In genomic region chr22:44133161-44133560, GRCh38 we compare ENCODE assay signal across 17 cellular contexts. TPM values are rescaled to one million over a fixed set of nuclear protein-coding genes. Genes with fewer than 3 reads are reported as not detected.
"Had no signal": no experiment of that assay in that cellular context is flagged by ENCODE, and none has a peak within 500 bp of the region (broad histone marks: within the 10 kb centered on the region; RNA-seq: fewer than 3 reads in every experiment).

No MANE protein-coding gene starts in this region.

- ATAC-seq: activated CD4-positive, alpha-beta T cell treated with anti-CD3 and anti-CD28 coated beads for 36 hours; foreskin keratinocyte; left colon; mucosa of descending colon; natural killer cell treated with Interleukin-12 subunit alpha and Interleukin-12 subunit beta and Interleukin-15 and Interleukin-18, amount 100 ng/mL, for 72 hours had no signal

- H3K4me3 ChIP-seq: mucosa of descending colon, stomach, thyroid gland, uterus had no signal

- H3K4me1 Mint-ChIP-seq: activated CD4-positive, alpha-beta T cell treated with anti-CD3 and anti-CD28 coated beads for 36 hours had no signal

- H3K27me3 Mint-ChIP-seq: activated CD4-positive, alpha-beta memory T cell treated with anti-CD3 and anti-CD28 coated beads, Interleukin-2, amount 10 ng/mL, durations not matched to agents 7 days and 5 days; activated CD4-positive, alpha-beta T cell treated with anti-CD3 and anti-CD28 coated beads for 36 hours had no signal

- H3K27ac Mint-ChIP-seq: activated CD4-positive, alpha-beta memory T cell treated with anti-CD3 and anti-CD28 coated beads, Interleukin-2, amount 10 ng/mL, durations not matched to agents 7 days and 5 days; activated CD4-positive, alpha-beta T cell treated with anti-CD3 and anti-CD28 coated beads for 36 hours; natural killer cell treated with Interleukin-12 subunit alpha and Interleukin-12 subunit beta and Interleukin-15 and Interleukin-18, amount 100 ng/mL, for 72 hours; T-helper 2 cell treated with Interferon-gamma antibody and Interleukin-4, amounts not matched to agents 5 μg/mL and 100 μg/mL, for 36 hours had no signal

- H3K4me3 Mint-ChIP-seq: activated CD4-positive, alpha-beta memory T cell treated with anti-CD3 and anti-CD28 coated beads, Interleukin-2, amount 10 ng/mL, durations not matched to agents 7 days and 5 days; activated CD4-positive, alpha-beta T cell treated with anti-CD3 and anti-CD28 coated beads for 36 hours; natural killer cell treated with Interleukin-12 subunit alpha and Interleukin-12 subunit beta and Interleukin-15 and Interleukin-18, amount 100 ng/mL, for 72 hours; T-helper 2 cell treated with Interferon-gamma antibody and Interleukin-4, amounts not matched to agents 5 μg/mL and 100 μg/mL, for 36 hours had no signal

- DNase-seq: activated CD4-positive, alpha-beta memory T cell treated with anti-CD3 and anti-CD28 coated beads, Interleukin-2, amount 10 ng/mL, durations not matched to agents 7 days and 5 days; activated CD4-positive, alpha-beta T cell treated with anti-CD3 and anti-CD28 coated beads for 36 hours; aorta; central memory CD4-positive, alpha-beta T cell; cortex of kidney; effector CD8-positive, alpha-beta T cell; foreskin keratinocyte; stimulated activated CD4-positive, alpha-beta T cell treated with anti-CD3 and anti-CD28 coated beads, Interleukin-4, amount 100 ng/mL, for 4 hours; stomach; SW 1271; uterus had no signal

RNA-seq across cellular contexts. Expression of gene PARVG, which starts 47.6 kb away (rescaled TPM):
- total RNA-seq: foreskin keratinocyte, lung microvascular endothelial cell had no signal
- polyA plus RNA-seq: foreskin keratinocyte had no signal
